8 cellular contexts compared by ENCODE assay signal in the genomic region with DNA sequence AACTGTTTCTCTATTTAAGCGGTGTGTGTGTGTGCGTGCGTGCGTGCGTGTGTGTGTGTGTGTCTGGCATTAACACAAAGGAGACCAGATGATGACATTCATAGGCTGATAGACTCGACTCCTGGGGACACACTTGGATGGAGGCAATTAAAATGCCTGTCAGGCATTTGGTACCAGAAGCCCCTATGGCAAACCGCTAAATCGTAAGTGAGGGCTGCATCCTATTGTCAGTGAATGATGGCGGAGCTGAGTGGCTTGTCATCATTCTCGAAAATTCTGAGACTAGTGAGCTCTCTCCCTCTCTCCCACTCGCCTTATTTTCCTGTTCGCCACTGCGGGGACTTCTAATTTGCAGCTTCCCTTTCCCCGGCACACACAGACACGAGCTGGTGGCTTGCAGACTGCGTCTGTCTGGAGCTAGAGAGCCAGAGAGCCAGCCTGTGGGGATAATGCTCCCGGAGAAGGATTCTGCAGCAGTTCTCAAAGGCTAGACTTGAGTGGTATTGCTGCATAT.
DNase-seq lines count a peak whose midpoint lies in the region; ATAC-seq lines count a peak whose summit lies in the region.

No MANE protein-coding gene starts in this region.

- H3K4me3 ChIP-seq in mucosa of rectum (ENCODE audit: low read length in 2 of 2) (peak overlapping the region; percentile 10 to 53), Karpas-422 (ENCODE audit: low read length) (no peak overlapping the region)

- H3K9me2 ChIP-seq in Karpas-422 (replicated peaks; ENCODE audit: insufficient read depth, low read length) = no peaks in the 10 kb centered on the region

- no peak for ATAC-seq in HG02870 (IDR thresholded peaks at IDR 0.05; ENCODE audit: unreplicated experiment)

- H3K79me2 ChIP-seq in Karpas-422 (ENCODE audit: low read length) = no peaks in the 10 kb centered on the region

- no peaks in the 10 kb centered on the region for H3K27me3 ChIP-seq in mucosa of rectum (ENCODE audit: control insufficient read depth in 2 of 2, insufficient read depth in 2 of 2, low read length in 2 of 2)
- H3K27me3 ChIP-seq in Karpas-422 (ENCODE audit: low read length) = no peaks in the 10 kb centered on the region

- H2AFZ ChIP-seq in Karpas-422 (ENCODE audit: low read length) = no peak overlapping the region

- H3K9me3 ChIP-seq in mucosa of rectum (ENCODE audit: control insufficient read depth in 2 of 2, low read length in 2 of 2) = no peaks in the 10 kb centered on the region
- no peaks in the 10 kb centered on the region for H3K9me3 ChIP-seq in Karpas-422 (ENCODE audit: low read length)

- H3K27ac ChIP-seq in mucosa of rectum (ENCODE audit: low read depth in 2 of 2, low read length in 2 of 2) (no peak overlapping the region), Karpas-422 (ENCODE audit: low read length) (no peak overlapping the region)

- H3K36me3 ChIP-seq in mucosa of rectum (ENCODE audit: control insufficient read depth in 2 of 2, insufficient read depth in 2 of 2, low read length in 2 of 2) (no peaks in the 10 kb centered on the region), Karpas-422 (ENCODE audit: insufficient read depth, low read length) (no peaks in the 10 kb centered on the region)

- no peak overlapping the region for H3K4me2 ChIP-seq in Karpas-422 (ENCODE audit: low read depth, low read length, poor library complexity, severe bottlenecking)

- H3K4me1 ChIP-seq in mucosa of rectum (ENCODE audit: control insufficient read depth in 2 of 2, insufficient read depth in 2 of 2, low read length in 2 of 2) = no peaks in the 10 kb centered on the region
- no peaks in the 10 kb centered on the region for H3K4me1 ChIP-seq in Karpas-422 (ENCODE audit: low read length)

- DNase-seq in EH (ENCODE audit: low read depth) (peak; percentile 36), NCI-H2107 (lab: John Stamatoyannopoulos, UW) (peak; percentile 49), cerebellar nuclear complex (lab: John Stamatoyannopoulos, UW) (peak; percentile 53 to 85), Karpas-422 (no peak), NCI-H526 (lab: John Stamatoyannopoulos, UW) (no peak)
- DNase-seq in stimulated activated CD4-positive, alpha-beta T cell treated with anti-CD3 and anti-CD28 coated beads, Interleukin-4, amount 100 ng/mL, for 4 hours = no peak

- H3K9ac ChIP-seq in mucosa of rectum (ENCODE audit: low read depth in 1 of 2, low read length in 2 of 2) (peak overlapping the region in 1 of 2 donors; percentile 34), Karpas-422 (ENCODE audit: low read length) (no peak overlapping the region)

- H4K20me1 ChIP-seq in Karpas-422 (ENCODE audit: insufficient read depth, low read depth, low read length) = no peaks in the 10 kb centered on the region

Comparison
In these comparisons a context has a peak if more than half of its experiments do, and no peak if none do; other contexts are left out.
1. DNase-seq: peak in EH (single experiment), NCI-H2107 (single experiment) and cerebellar nuclear complex (2 of 2); none in Karpas-422 (single experiment), NCI-H526 (0 of 2) and stimulated activated CD4-positive, alpha-beta T cell treated with anti-CD3 and anti-CD28 coated beads, Interleukin-4, amount 100 ng/mL, for 4 hours (0 of 2).